Comparison of ENCODE assay signal across 8 cellular contexts in the genomic region with DNA sequence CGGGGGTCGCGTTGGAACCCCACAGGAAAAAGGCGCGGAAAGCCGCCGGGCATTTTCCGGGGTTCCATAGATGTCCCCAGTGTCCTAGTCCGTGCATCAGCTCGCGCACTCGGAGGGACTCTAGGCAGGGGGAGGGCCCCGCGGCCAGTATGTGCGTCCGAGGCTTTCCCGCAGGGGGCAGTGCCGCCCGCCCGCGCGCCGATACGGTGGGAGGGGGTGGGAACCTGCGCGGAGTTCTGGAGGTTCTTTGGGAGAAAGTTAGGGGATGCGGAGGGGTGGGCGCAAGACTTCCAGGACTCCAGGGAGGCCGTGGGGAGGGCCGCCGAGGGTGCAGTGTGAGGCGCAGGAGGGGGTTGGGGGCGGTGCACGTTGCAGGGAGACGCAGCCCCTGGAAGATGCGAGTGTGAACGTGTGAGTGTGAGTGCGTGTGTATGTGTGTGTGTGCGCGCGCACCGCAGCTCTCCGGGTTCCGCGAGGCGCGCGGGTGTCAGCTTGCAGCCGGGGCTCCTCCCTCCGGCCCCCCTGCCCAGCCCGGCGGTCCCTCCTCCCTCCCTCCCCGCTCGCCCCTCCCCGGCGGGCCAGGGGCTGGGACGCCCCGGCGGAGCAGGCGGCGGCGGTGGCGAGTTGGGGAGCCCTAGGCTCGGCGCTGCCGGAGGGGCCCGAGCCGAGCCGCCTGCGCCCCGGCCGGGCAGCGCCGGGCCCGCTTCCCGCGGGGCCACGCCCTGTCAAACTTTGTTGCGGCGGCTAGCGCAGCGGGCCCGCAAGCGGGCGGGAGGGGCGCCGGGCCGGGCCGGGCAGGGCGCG.
DNase-seq lines count a peak whose midpoint lies in the region; ATAC-seq and TF ChIP-seq lines count a peak whose summit lies in the region.

A gene with protein sequence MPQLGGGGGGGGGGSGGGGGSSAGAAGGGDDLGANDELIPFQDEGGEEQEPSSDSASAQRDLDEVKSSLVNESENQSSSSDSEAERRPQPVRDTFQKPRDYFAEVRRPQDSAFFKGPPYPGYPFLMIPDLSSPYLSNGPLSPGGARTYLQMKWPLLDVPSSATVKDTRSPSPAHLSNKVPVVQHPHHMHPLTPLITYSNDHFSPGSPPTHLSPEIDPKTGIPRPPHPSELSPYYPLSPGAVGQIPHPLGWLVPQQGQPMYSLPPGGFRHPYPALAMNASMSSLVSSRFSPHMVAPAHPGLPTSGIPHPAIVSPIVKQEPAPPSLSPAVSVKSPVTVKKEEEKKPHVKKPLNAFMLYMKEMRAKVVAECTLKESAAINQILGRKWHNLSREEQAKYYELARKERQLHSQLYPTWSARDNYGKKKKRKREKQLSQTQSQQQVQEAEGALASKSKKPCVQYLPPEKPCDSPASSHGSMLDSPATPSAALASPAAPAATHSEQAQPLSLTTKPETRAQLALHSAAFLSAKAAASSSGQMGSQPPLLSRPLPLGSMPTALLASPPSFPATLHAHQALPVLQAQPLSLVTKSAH (plus strand): TSS at position 559 of the 804 bp plus-strand sequence. CDS start 293 bp downstream, outside the sequence.

- ATAC-seq in HG03442 (IDR thresholded peaks at IDR 0.05; ENCODE audit: unreplicated experiment) (peak; percentile 47), GM21381 (IDR thresholded peaks at IDR 0.05; ENCODE audit: unreplicated experiment) (no peak)

- peak; percentile 86 for TF ChIP-seq CTCF in RWPE1 (conservative IDR thresholded peaks at IDR 0.05; ENCODE audit: low read depth)

- H3K27ac ChIP-seq in RWPE1: peak within 1 kb of the TSS; percentile 83

- DNase-seq in DMS79 treated with DMSO at 0.1 percent for 48 hours (lab: John Stamatoyannopoulos, UW) (peak; percentile 84), RWPE1 (ENCODE audit: low spot score) (peak; percentile 90), brain pericyte (ENCODE audit: low read depth, low spot score) (peak; percentile 68), iPS DF 19.7 (ENCODE audit: low read depth, low spot score) (peak; percentile 64), retina (peak; percentile 93), NCI-H446 treated with DMSO at 0.1 percent for 48 hours (lab: John Stamatoyannopoulos, UW) (no peak)

- CTCF ChIA-PET in RWPE1 (lab: Yijun Ruan, JAX): interaction anchor here (0.6 to 2.2 kb wide), 8 partner anchors 14 to 167 kb away, joined by 3 to 14 read pairs (median 4); no protein-coding TSS in a partner anchor

- POLR2A ChIA-PET in RWPE1 (lab: Yijun Ruan, JAX; ENCODE audit: low non-redundant PET): no interaction called here
